1 cellular context compared by ENCODE assay signal in the genomic region with DNA sequence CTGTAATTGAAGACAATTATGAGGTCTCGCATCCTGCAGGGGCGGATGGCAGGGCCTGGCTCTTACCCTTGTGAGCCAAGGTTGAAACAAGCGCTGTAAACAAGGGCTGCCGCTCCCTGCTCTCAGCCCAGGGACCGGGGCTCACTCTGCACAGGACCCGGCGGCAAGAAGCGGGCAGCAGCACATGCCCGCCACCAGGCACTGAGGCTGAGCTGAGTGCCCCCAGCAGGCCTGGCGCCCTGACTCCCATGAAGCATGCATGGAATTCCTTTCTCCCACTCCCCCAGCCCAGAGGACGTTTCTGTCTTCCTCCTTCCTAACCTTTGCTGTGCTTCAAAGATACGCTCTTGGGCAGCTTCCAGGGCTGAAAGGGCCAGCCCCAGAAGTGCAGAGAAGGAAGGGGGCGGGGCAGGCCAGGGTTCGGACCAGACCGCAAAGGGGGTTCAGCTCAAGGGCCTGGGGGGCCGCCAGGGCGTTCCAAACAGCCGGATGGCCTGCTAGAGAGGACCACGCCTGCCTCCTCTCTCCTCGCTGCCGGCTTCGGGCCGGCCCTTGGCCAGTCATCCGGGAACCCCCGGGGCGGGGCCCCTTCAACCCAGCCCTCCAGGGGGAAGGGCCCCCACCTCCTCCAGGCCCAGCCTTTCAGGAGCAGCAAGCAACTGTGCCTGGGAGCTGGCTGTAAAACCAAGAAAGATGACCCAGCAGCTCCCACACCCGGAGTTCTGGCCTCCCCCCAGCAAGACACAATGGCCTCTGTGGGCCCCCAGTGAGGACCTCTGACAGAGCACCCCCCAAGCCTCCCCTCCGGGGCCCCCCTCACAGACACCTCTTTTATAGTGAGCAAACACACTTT.
TF ChIP-seq lines count a peak whose summit lies in the region.

No MANE protein-coding gene starts in this region.

TF ChIP-seq in K562, 482 proteins besides CTCF, POLR2A, EP300 and RAD21 (continued from another document and continues in another):
- TF ChIP-seq, protein P1, sequence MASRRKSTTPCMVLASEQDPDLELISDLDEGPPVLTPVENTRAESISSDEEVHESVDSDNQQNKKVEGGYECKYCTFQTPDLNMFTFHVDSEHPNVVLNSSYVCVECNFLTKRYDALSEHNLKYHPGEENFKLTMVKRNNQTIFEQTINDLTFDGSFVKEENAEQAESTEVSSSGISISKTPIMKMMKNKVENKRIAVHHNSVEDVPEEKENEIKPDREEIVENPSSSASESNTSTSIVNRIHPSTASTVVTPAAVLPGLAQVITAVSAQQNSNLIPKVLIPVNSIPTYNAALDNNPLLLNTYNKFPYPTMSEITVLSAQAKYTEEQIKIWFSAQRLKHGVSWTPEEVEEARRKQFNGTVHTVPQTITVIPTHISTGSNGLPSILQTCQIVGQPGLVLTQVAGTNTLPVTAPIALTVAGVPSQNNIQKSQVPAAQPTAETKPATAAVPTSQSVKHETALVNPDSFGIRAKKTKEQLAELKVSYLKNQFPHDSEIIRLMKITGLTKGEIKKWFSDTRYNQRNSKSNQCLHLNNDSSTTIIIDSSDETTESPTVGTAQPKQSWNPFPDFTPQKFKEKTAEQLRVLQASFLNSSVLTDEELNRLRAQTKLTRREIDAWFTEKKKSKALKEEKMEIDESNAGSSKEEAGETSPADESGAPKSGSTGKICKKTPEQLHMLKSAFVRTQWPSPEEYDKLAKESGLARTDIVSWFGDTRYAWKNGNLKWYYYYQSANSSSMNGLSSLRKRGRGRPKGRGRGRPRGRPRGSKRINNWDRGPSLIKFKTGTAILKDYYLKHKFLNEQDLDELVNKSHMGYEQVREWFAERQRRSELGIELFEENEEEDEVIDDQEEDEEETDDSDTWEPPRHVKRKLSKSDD (conservative IDR thresholded peaks at IDR 0.05; ENCODE audit: low read length): no peak
- TF ChIP-seq PHF8 (IDR thresholded peaks at IDR 0.05; ENCODE audit: borderline replicate concordance, low read length): peak; percentile 37; the same call in 1 of the 2 replicates
- TF ChIP-seq JUNB (CRISPR knock-in tag; conservative IDR thresholded peaks at IDR 0.05): 0 out of 2 replicates have a peak, but pooled peaks have one; percentile 8
- peak; percentile 76; the same call in 1 of the 2 replicates for TF ChIP-seq FOXM1 (IDR thresholded peaks at IDR 0.05; ENCODE audit: low read depth)
- no peak for TF ChIP-seq FOXM1 (CRISPR knock-in tag; IDR thresholded peaks at IDR 0.05; ENCODE audit: low read depth)
- TF ChIP-seq DNMT1 (IDR thresholded peaks at IDR 0.05): no peak
- no peak for TF ChIP-seq ZNF217 (CRISPR knock-in tag; IDR thresholded peaks at IDR 0.05)
- peak; percentile 38; the same call in 1 of the 2 replicates for TF ChIP-seq NFE2 (IDR thresholded peaks at IDR 0.05; ENCODE audit: low read depth)
- TF ChIP-seq ZNF165 (CRISPR knock-in tag; IDR thresholded peaks at IDR 0.05; ENCODE audit: borderline replicate concordance): no peak
- 0 out of 2 replicates have a peak, but pooled peaks have one; percentile 4 for TF ChIP-seq ERF (CRISPR knock-in tag; IDR thresholded peaks at IDR 0.05)
- TF ChIP-seq FOSL1 (tag; conservative IDR thresholded peaks at IDR 0.05): peak; percentile 55
- peak; percentile 45 for TF ChIP-seq TAF1 (IDR thresholded peaks at IDR 0.05; ENCODE audit: control insufficient read depth, extremely low read depth, insufficient read depth, low read length, severe bottlenecking)
- no peak for TF ChIP-seq ZNF780A (CRISPR knock-in tag; IDR thresholded peaks at IDR 0.05)
- TF ChIP-seq, protein P2, sequence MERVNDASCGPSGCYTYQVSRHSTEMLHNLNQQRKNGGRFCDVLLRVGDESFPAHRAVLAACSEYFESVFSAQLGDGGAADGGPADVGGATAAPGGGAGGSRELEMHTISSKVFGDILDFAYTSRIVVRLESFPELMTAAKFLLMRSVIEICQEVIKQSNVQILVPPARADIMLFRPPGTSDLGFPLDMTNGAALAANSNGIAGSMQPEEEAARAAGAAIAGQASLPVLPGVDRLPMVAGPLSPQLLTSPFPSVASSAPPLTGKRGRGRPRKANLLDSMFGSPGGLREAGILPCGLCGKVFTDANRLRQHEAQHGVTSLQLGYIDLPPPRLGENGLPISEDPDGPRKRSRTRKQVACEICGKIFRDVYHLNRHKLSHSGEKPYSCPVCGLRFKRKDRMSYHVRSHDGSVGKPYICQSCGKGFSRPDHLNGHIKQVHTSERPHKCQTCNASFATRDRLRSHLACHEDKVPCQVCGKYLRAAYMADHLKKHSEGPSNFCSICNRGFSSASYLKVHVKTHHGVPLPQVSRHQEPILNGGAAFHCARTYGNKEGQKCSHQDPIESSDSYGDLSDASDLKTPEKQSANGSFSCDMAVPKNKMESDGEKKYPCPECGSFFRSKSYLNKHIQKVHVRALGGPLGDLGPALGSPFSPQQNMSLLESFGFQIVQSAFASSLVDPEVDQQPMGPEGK (CRISPR knock-in tag; IDR thresholded peaks at IDR 0.05; ENCODE audit: borderline replicate concordance): no peak
- TF ChIP-seq ZFP36 (IDR thresholded peaks at IDR 0.05; ENCODE audit: low read depth, low read length, partially characterized antibody): peak; percentile 43
- TF ChIP-seq ZNF24 (IDR thresholded peaks at IDR 0.05): no peak
- no peak for TF ChIP-seq STAT5A (IDR thresholded peaks at IDR 0.05; ENCODE audit: borderline replicate concordance, low read length)
- TF ChIP-seq, protein P3, sequence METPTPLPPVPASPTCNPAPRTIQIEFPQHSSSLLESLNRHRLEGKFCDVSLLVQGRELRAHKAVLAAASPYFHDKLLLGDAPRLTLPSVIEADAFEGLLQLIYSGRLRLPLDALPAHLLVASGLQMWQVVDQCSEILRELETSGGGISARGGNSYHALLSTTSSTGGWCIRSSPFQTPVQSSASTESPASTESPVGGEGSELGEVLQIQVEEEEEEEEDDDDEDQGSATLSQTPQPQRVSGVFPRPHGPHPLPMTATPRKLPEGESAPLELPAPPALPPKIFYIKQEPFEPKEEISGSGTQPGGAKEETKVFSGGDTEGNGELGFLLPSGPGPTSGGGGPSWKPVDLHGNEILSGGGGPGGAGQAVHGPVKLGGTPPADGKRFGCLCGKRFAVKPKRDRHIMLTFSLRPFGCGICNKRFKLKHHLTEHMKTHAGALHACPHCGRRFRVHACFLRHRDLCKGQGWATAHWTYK (CRISPR knock-in tag; IDR thresholded peaks at IDR 0.05): no peak
- TF ChIP-seq, protein P4, sequence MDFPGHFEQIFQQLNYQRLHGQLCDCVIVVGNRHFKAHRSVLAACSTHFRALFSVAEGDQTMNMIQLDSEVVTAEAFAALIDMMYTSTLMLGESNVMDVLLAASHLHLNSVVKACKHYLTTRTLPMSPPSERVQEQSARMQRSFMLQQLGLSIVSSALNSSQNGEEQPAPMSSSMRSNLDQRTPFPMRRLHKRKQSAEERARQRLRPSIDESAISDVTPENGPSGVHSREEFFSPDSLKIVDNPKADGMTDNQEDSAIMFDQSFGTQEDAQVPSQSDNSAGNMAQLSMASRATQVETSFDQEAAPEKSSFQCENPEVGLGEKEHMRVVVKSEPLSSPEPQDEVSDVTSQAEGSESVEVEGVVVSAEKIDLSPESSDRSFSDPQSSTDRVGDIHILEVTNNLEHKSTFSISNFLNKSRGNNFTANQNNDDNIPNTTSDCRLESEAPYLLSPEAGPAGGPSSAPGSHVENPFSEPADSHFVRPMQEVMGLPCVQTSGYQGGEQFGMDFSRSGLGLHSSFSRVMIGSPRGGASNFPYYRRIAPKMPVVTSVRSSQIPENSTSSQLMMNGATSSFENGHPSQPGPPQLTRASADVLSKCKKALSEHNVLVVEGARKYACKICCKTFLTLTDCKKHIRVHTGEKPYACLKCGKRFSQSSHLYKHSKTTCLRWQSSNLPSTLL (IDR thresholded peaks at IDR 0.05): no peak
- TF ChIP-seq SMARCB1 (IDR thresholded peaks at IDR 0.05; ENCODE audit: insufficient read length, low read depth): no peak
- TF ChIP-seq PML (IDR thresholded peaks at IDR 0.05; ENCODE audit: low read length): peak; percentile 34; the same call in 1 of the 2 replicates
- TF ChIP-seq ZNF133 (CRISPR knock-in tag; IDR thresholded peaks at IDR 0.05): no peak
- peak; percentile 81 for TF ChIP-seq RBM22 (IDR thresholded peaks at IDR 0.05; ENCODE audit: low read depth, low read length, poor library complexity, severe bottlenecking)
- no peak for TF ChIP-seq TCF7L2 (IDR thresholded peaks at IDR 0.05; ENCODE audit: low read depth, low read length)
- TF ChIP-seq NCOA2 (IDR thresholded peaks at IDR 0.05; ENCODE audit: partially characterized antibody in 2 of 2): no peak
- TF ChIP-seq LARP7 (IDR thresholded peaks at IDR 0.05): peak; percentile 100
- TF ChIP-seq TAF15 (IDR thresholded peaks at IDR 0.05; ENCODE audit: low read depth, low read length): no peak
- TF ChIP-seq ZNF140 (CRISPR knock-in tag; IDR thresholded peaks at IDR 0.05): no peak
- TF ChIP-seq, protein P5, sequence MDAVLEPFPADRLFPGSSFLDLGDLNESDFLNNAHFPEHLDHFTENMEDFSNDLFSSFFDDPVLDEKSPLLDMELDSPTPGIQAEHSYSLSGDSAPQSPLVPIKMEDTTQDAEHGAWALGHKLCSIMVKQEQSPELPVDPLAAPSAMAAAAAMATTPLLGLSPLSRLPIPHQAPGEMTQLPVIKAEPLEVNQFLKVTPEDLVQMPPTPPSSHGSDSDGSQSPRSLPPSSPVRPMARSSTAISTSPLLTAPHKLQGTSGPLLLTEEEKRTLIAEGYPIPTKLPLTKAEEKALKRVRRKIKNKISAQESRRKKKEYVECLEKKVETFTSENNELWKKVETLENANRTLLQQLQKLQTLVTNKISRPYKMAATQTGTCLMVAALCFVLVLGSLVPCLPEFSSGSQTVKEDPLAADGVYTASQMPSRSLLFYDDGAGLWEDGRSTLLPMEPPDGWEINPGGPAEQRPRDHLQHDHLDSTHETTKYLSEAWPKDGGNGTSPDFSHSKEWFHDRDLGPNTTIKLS (IDR thresholded peaks at IDR 0.05; ENCODE audit: borderline replicate concordance, low read depth): 0 out of 2 replicates have a peak, but pooled peaks have one; percentile 11
- TF ChIP-seq, protein P6, sequence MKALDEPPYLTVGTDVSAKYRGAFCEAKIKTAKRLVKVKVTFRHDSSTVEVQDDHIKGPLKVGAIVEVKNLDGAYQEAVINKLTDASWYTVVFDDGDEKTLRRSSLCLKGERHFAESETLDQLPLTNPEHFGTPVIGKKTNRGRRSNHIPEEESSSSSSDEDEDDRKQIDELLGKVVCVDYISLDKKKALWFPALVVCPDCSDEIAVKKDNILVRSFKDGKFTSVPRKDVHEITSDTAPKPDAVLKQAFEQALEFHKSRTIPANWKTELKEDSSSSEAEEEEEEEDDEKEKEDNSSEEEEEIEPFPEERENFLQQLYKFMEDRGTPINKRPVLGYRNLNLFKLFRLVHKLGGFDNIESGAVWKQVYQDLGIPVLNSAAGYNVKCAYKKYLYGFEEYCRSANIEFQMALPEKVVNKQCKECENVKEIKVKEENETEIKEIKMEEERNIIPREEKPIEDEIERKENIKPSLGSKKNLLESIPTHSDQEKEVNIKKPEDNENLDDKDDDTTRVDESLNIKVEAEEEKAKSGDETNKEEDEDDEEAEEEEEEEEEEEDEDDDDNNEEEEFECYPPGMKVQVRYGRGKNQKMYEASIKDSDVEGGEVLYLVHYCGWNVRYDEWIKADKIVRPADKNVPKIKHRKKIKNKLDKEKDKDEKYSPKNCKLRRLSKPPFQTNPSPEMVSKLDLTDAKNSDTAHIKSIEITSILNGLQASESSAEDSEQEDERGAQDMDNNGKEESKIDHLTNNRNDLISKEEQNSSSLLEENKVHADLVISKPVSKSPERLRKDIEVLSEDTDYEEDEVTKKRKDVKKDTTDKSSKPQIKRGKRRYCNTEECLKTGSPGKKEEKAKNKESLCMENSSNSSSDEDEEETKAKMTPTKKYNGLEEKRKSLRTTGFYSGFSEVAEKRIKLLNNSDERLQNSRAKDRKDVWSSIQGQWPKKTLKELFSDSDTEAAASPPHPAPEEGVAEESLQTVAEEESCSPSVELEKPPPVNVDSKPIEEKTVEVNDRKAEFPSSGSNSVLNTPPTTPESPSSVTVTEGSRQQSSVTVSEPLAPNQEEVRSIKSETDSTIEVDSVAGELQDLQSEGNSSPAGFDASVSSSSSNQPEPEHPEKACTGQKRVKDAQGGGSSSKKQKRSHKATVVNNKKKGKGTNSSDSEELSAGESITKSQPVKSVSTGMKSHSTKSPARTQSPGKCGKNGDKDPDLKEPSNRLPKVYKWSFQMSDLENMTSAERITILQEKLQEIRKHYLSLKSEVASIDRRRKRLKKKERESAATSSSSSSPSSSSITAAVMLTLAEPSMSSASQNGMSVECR (CRISPR knock-in tag; IDR thresholded peaks at IDR 0.05): no peak; the same call in 1 of the 2 replicates
- TF ChIP-seq CREBBP (IDR thresholded peaks at IDR 0.05; ENCODE audit: low read depth, low read length): no peak
- TF ChIP-seq ZNF316 (IDR thresholded peaks at IDR 0.05): no peak
- TF ChIP-seq, protein P7, sequence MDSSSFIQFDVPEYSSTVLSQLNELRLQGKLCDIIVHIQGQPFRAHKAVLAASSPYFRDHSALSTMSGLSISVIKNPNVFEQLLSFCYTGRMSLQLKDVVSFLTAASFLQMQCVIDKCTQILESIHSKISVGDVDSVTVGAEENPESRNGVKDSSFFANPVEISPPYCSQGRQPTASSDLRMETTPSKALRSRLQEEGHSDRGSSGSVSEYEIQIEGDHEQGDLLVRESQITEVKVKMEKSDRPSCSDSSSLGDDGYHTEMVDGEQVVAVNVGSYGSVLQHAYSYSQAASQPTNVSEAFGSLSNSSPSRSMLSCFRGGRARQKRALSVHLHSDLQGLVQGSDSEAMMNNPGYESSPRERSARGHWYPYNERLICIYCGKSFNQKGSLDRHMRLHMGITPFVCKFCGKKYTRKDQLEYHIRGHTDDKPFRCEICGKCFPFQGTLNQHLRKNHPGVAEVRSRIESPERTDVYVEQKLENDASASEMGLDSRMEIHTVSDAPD (CRISPR knock-in tag; IDR thresholded peaks at IDR 0.05): no peak
- TF ChIP-seq, protein P8, sequence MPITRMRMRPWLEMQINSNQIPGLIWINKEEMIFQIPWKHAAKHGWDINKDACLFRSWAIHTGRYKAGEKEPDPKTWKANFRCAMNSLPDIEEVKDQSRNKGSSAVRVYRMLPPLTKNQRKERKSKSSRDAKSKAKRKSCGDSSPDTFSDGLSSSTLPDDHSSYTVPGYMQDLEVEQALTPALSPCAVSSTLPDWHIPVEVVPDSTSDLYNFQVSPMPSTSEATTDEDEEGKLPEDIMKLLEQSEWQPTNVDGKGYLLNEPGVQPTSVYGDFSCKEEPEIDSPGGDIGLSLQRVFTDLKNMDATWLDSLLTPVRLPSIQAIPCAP (CRISPR knock-in tag; IDR thresholded peaks at IDR 0.05; ENCODE audit: borderline replicate concordance): no peak
- TF ChIP-seq CHD2 (IDR thresholded peaks at IDR 0.05; ENCODE audit: low read depth, low read length): no peak
- TF ChIP-seq GABPA (tag; conservative IDR thresholded peaks at IDR 0.05; ENCODE audit: low read depth): no peak; the same call in 1 of the 2 replicates
